ENCODE assay signal across 1 cellular context in the genomic region with DNA sequence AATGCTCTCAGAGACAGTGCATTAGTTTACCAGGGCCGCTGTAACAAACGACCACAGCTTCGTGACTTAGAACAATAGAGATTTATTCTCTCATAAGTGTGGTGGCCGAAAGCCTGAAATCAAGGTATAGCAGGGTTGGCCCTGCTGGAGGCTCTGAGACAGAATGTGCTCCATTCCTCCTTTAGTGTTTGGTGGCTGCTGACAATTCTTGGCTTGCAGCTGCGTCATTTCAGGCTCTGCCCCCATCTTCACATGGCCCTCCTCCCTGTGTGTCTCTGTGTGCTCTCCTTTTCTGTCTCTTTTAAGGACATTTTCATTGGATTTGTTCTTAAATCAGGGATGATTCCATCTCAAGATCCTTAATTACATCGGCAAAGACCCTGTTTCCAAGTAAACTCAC.
TF ChIP-seq lines count a peak whose summit lies in the region.

No MANE protein-coding gene starts in this region.

TF ChIP-seq in IMR-90, 13 proteins besides CTCF, POLR2A, EP300 and RAD21:
- TF ChIP-seq MAFK (IDR thresholded peaks at IDR 0.05; ENCODE audit: low read depth, low read length) = no peak
- no peak for TF ChIP-seq FOS (IDR thresholded peaks at IDR 0.05; ENCODE audit: low read depth, low read length)
- no peak for TF ChIP-seq NFE2L2 (IDR thresholded peaks at IDR 0.05; ENCODE audit: low read depth, low read length)
- TF ChIP-seq RCOR1 (IDR thresholded peaks at IDR 0.05; ENCODE audit: insufficient replicate concordance, low read length) = no peak
- TF ChIP-seq, protein P1, sequence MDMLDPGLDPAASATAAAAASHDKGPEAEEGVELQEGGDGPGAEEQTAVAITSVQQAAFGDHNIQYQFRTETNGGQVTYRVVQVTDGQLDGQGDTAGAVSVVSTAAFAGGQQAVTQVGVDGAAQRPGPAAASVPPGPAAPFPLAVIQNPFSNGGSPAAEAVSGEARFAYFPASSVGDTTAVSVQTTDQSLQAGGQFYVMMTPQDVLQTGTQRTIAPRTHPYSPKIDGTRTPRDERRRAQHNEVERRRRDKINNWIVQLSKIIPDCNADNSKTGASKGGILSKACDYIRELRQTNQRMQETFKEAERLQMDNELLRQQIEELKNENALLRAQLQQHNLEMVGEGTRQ (IDR thresholded peaks at IDR 0.05; ENCODE audit: low read depth, low read length) = no peak
- no peak for TF ChIP-seq ELK1 (IDR thresholded peaks at IDR 0.05; ENCODE audit: borderline replicate concordance, low read depth, low read length)
- TF ChIP-seq CHD1 (IDR thresholded peaks at IDR 0.05; ENCODE audit: low read depth, low read length) = no peak
- TF ChIP-seq BHLHE40 (IDR thresholded peaks at IDR 0.05; ENCODE audit: low read depth, low read length) = no peak
- no peak for TF ChIP-seq RFX5 (IDR thresholded peaks at IDR 0.05; ENCODE audit: low read depth, low read length)
